In the genomic region with DNA sequence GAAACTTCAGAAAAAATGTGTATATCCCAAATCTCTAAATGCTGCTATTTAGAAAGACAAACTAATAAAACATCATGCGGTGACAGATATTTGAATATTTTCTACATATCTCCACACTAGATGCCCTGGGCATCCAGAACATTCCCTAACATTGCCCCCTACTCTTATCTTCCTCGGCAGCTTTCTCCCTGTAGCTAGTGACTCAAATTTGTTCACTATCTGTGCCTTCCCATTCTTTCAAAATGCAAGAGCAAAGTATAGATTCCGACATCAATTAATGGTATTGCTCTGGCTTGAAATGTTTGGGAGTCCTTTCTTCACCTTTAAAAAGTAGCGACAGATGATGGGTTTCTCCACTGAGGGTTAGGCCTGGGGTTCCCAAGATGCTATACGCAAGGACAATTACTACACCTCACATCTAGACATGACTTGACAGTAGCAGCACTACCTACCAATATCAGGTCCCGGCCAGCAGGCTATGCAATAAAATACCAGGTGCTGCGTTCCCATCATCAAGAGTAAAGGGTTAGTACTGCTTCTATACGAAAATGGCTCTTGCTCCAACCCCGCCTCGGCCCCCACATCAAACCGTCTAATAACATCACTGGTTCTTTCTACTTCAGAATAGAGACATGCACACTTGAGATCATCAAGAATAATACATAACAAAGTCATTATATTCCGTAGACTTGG, we compare ENCODE assay signal across 8 cellular contexts. TPM values are rescaled to one million over a fixed set of nuclear protein-coding genes. Genes with fewer than 3 reads are reported as not detected.
DNase-seq lines count a peak whose midpoint lies in the region; ATAC-seq, FAIRE-seq and TF ChIP-seq lines count a peak whose summit lies in the region.

No MANE protein-coding gene starts in this region.

- peak overlapping the region; percentile 91 for H3K27ac ChIP-seq in caudate nucleus (ENCODE audit: low read depth, low read length)

- DNase-seq in GM12892 (ENCODE audit: insufficient read length) (no peak), RPMI8226 (peak; percentile 11), caudate nucleus (lab: John Stamatoyannopoulos, UW) (peak in 31 of 61 donors; percentile 1 to 72 (median 39)), left lobe of liver (ENCODE audit: low spot score) (no peak), COLO829 (ENCODE audit: low spot score) (no peak), frontal cortex (ENCODE audit: low spot score in 2 of 2) (no peak)
- DNase-seq in stimulated activated naive CD8-positive, alpha-beta T cell treated with anti-CD3 and anti-CD28 coated beads, Interleukin-15, amount 100 ng/mL, for 72 hours: peak in 1 of 2 donors; percentile 16

- H3K27me3 Mint-ChIP-seq in stimulated activated naive CD8-positive, alpha-beta T cell treated with anti-CD3 and anti-CD28 coated beads, Interleukin-15, amount 100 ng/mL, for 72 hours: no peaks in the 10 kb centered on the region

- H3K4me1 Mint-ChIP-seq in stimulated activated naive CD8-positive, alpha-beta T cell treated with anti-CD3 and anti-CD28 coated beads, Interleukin-15, amount 100 ng/mL, for 72 hours: peaks cover 53% of the 10 kb centered on the region

- no peaks in the 10 kb centered on the region for H3K9me3 Mint-ChIP-seq in stimulated activated naive CD8-positive, alpha-beta T cell treated with anti-CD3 and anti-CD28 coated beads, Interleukin-15, amount 100 ng/mL, for 72 hours

- no peak for TF ChIP-seq POLR2A in GM12892 (IDR thresholded peaks at IDR 0.05; ENCODE audit: low read depth, low read length)

- FAIRE-seq in GM12892 (lab: Jason Lieb, UNC) (peak; percentile 9), frontal cortex (lab: Jason Lieb, UNC) (no peak)

- H3K4me3 Mint-ChIP-seq in stimulated activated naive CD8-positive, alpha-beta T cell treated with anti-CD3 and anti-CD28 coated beads, Interleukin-15, amount 100 ng/mL, for 72 hours: peak overlapping the region; percentile 95 to 97

- peak overlapping the region; percentile 97 to 98 for H3K27ac Mint-ChIP-seq in stimulated activated naive CD8-positive, alpha-beta T cell treated with anti-CD3 and anti-CD28 coated beads, Interleukin-15, amount 100 ng/mL, for 72 hours

- peak; percentile 17 for ATAC-seq in HG02678 (IDR thresholded peaks at IDR 0.05; ENCODE audit: unreplicated experiment)
- ATAC-seq in left lobe of liver: peak; percentile 58
- peak; percentile 64 for ATAC-seq in stimulated activated naive CD8-positive, alpha-beta T cell treated with anti-CD3 and anti-CD28 coated beads, Interleukin-15, amount 100 ng/mL, for 72 hours

RNA-seq across cellular contexts. Expression of a gene that starts 0.6 kb away (rescaled TPM):
- polyA plus RNA-seq in GM12892 (2012; ENCODE audit: missing spikeins): 13.2 TPM
- total RNA-seq in left lobe of liver (9.2 TPM), frontal cortex (75.0 TPM)

RNA-seq across cellular contexts. Expression of a gene that starts 28.2 kb away (rescaled TPM):
- polyA plus RNA-seq in GM12892 (2012; ENCODE audit: missing spikeins): 14.0 TPM
- total RNA-seq in left lobe of liver (7.8 TPM), frontal cortex (47.7 TPM)

Comparison
In these comparisons a context has a peak if more than half of its experiments do, and no peak if none do; other contexts are left out.
1. DNase-seq: peak in RPMI8226 (single experiment) and caudate nucleus (31 of 61); none in GM12892 (single experiment), left lobe of liver (single experiment), COLO829 (single experiment) and frontal cortex (0 of 2).
2. Peak in every context shown above with its lines, with median percentiles within 50 percentile points of each other: ATAC-seq.